ENCODE assay signal across 8 cellular contexts in the genomic region with DNA sequence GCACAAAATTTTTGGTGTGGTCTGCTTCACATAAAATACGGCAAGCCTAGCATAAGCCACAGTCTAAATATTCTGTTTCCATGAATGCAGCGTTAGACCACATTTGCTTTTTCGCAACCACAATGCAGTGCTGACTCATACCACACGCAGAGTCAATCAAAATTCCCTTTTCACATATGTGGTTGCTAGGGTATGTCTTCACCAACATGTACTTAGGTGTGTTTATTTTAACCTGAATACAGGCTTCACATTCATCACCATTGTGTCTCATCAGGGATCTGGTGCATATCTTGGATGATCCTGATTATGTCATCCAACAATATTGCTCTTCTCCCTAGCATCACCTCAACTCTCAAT.
DNase-seq lines count a peak whose midpoint lies in the region; ATAC-seq lines count a peak whose summit lies in the region.

No MANE protein-coding gene starts in this region.

- ATAC-seq in GM18520 (IDR thresholded peaks at IDR 0.05; ENCODE audit: unreplicated experiment): peak; percentile 42
- peak; percentile 56 for ATAC-seq in HG03469 (IDR thresholded peaks at IDR 0.05; ENCODE audit: unreplicated experiment)
- ATAC-seq in GM18873 (IDR thresholded peaks at IDR 0.05; ENCODE audit: low FRiP score, unreplicated experiment): no peak

- H3K4me1 ChIP-seq in ACC112 (ENCODE audit: control insufficient read depth, insufficient read depth, low read length, unreplicated experiment): peaks cover 34% of the 10 kb centered on the region

- H3K36me3 ChIP-seq in ACC112 (ENCODE audit: insufficient read depth, low read length) (no peaks in the 10 kb centered on the region), SK-N-MC (ENCODE audit: insufficient read depth, low read length) (no peaks in the 10 kb centered on the region)

- H2AFZ ChIP-seq in ACC112 (ENCODE audit: low read length, unreplicated experiment): no peak overlapping the region

- DNase-seq in SK-N-MC (ENCODE audit: low read depth, low spot score) (peak; percentile 39), fibroblast of gingiva (ENCODE audit: low read depth) (peak; percentile 85), Ammon's horn (ENCODE audit: low spot score) (no peak), Kasumi-1 (lab: John Stamatoyannopoulos, UW) (no peak)

- no peaks in the 10 kb centered on the region; the same call in 1 of the 2 replicates for H3K27me3 ChIP-seq in ACC112 (ENCODE audit: insufficient read depth, low read length)

- H3K79me2 ChIP-seq in ACC112 (ENCODE audit: control insufficient read depth, insufficient read depth, low read length, unreplicated experiment): no peaks in the 10 kb centered on the region

- H3K9ac ChIP-seq in SK-N-MC (ENCODE audit: insufficient read length): no peak overlapping the region

- H3K4me3 ChIP-seq in ACC112 (ENCODE audit: low read depth, low read length): 0 out of 2 replicates have a peak overlapping the region, but pooled peaks have one; percentile 10
- no peak overlapping the region for H3K4me3 ChIP-seq in SK-N-MC

- H3K9me3 ChIP-seq in SK-N-MC (ENCODE audit: low read depth, low read length): no peaks in the 10 kb centered on the region

- H3K27ac ChIP-seq in ACC112 (ENCODE audit: low read depth, low read length): peak overlapping the region; percentile 73
- no peak overlapping the region for H3K27ac ChIP-seq in SK-N-MC

Comparison
In these comparisons a context has a peak if more than half of its experiments do, and no peak if none do; other contexts are left out.
1. DNase-seq: peak in SK-N-MC (single experiment) and fibroblast of gingiva (single experiment); none in Ammon's horn (single experiment) and Kasumi-1 (0 of 2).